Comparison of ENCODE assay signal across 8 cellular contexts in genomic region chr19:41352279-41352608, GRCh38.
A peak's percentile ranks its signal among the peaks of the same experiment; 100 is the strongest.
DNase-seq lines count a peak whose midpoint lies in the region; ATAC-seq and TF ChIP-seq lines count a peak whose summit lies in the region.

No MANE protein-coding gene starts in this region.

- H3K9me3 ChIP-seq in SK-N-MC (ENCODE audit: low read depth, low read length), result no peaks in the 10 kb centered on the region

- peaks cover 4% of the 10 kb centered on the region for H3K27me3 ChIP-seq in rectal smooth muscle tissue (ENCODE audit: control insufficient read depth, insufficient read depth, low read length)

- ATAC-seq in HG02678 (IDR thresholded peaks at IDR 0.05; ENCODE audit: unreplicated experiment), result no peak
- ATAC-seq in GM18505 (IDR thresholded peaks at IDR 0.05; ENCODE audit: unreplicated experiment), result no peak

- peaks cover 5% of the 10 kb centered on the region for H3K4me1 ChIP-seq in rectal smooth muscle tissue (ENCODE audit: control insufficient read depth, insufficient read depth, low read length)

- TF ChIP-seq CTCF in fibroblast of pulmonary artery (IDR thresholded peaks at IDR 0.05; ENCODE audit: low read length, missing control alignments), result no peak

- H3K4me3 ChIP-seq in GM08714 (ENCODE audit: low read length), result peak overlapping the region; percentile 78
- H3K4me3 ChIP-seq in SK-N-MC, result peak overlapping the region; percentile 92
- H3K4me3 ChIP-seq in fibroblast of pulmonary artery (replicated peaks; ENCODE audit: low read depth, low read length), result peak overlapping the region; percentile 93
- peak overlapping the region; percentile 97 for H3K4me3 ChIP-seq in rectal smooth muscle tissue (ENCODE audit: low read length)

- DNase-seq in SK-N-MC (ENCODE audit: low read depth, low spot score) (no peak), fibroblast of pulmonary artery (ENCODE audit: low read depth) (no peak), HK-2 (ENCODE audit: unreplicated experiment) (no peak)
- DNase-seq in stimulated activated CD4-positive, alpha-beta T cell treated with anti-CD3 and anti-CD28 coated beads, Interleukin-4, amount 100 ng/mL, for 4 hours, result no peak

- H3K9ac ChIP-seq in SK-N-MC (ENCODE audit: insufficient read length), result peak overlapping the region; percentile 73
- H3K9ac ChIP-seq in rectal smooth muscle tissue (ENCODE audit: low read length), result peak overlapping the region; percentile 22

- H3K36me3 ChIP-seq in SK-N-MC (ENCODE audit: insufficient read depth, low read length) (peaks cover 4% of the 10 kb centered on the region; the same call in 1 of the 2 replicates), rectal smooth muscle tissue (ENCODE audit: control insufficient read depth, insufficient read depth, low read length) (peaks cover 5% of the 10 kb centered on the region)

- TF ChIP-seq POLR2A in GM18505 (IDR thresholded peaks at IDR 0.05; ENCODE audit: borderline replicate concordance, extremely low read depth, insufficient read depth, insufficient read length), result no peak

- H3K27ac ChIP-seq in SK-N-MC (no peak overlapping the region), rectal smooth muscle tissue (ENCODE audit: low read depth, low read length) (no peak overlapping the region)
